24 cellular contexts compared by ENCODE assay signal in the genomic region with DNA sequence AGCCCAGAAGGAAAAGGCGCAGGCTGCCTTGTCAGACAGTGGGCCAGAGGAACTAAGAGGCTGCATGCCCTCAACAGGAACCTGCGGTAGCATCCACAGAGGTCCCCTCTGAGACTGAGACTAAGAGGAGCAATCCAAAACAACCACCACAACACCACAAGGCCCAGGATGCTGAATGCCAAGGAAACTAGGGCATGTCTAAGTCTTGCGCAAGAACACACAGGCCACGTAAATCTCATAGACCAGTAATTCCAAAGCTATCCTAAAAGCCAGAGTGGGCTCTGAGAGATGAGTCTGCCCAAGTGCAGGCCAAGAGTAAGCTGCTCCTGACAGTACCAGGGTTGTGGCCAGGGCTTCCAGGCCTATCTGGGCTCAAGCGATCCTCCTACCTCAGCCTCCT. TPM values are rescaled to one million over a fixed set of nuclear protein-coding genes. Genes with fewer than 3 reads are reported as not detected.
DNase-seq lines count a peak whose midpoint lies in the region; ATAC-seq, FAIRE-seq and TF ChIP-seq lines count a peak whose summit lies in the region.
"Had no signal": no experiment of that assay in that cellular context is flagged by ENCODE, and none has a peak within 500 bp of the region (broad histone marks: within the 10 kb centered on the region; RNA-seq: fewer than 3 reads in every experiment).

No MANE protein-coding gene starts in this region.

- no TSS peak for BruUV-seq in PC-9 (replicated peaks; lab: Mats Ljungman, UMichigan)

- H3K27me3 Mint-ChIP-seq in neural progenitor cell (ENCODE audit: insufficient read depth, low read depth), result no peaks in the 10 kb centered on the region
- H3K27me3 Mint-ChIP-seq: activated naive CD8-positive, alpha-beta T cell treated with anti-CD3 and anti-CD28 coated beads for 36 hours had no signal

- H3K9me3 ChIP-seq in neural progenitor cell (ENCODE audit: low read depth) (no peaks in the 10 kb centered on the region), PC-9 (ENCODE audit: insufficient read depth, low read depth) (no peaks in the 10 kb centered on the region)
- H3K9me3 ChIP-seq: BE2C, suprapubic skin had no signal

- H3K36me3 ChIP-seq in bronchial epithelial cell (ENCODE audit: control insufficient read depth, insufficient read depth, low read length), result peaks cover 7% of the 10 kb centered on the region
- no peaks in the 10 kb centered on the region for H3K36me3 ChIP-seq in neural progenitor cell
- H3K36me3 ChIP-seq in PC-9 (ENCODE audit: low read depth), result no peaks in the 10 kb centered on the region
- H3K36me3 ChIP-seq: BE2C had no signal

- no peaks in the 10 kb centered on the region for H3K9me3 Mint-ChIP-seq in neural progenitor cell
- H3K9me3 Mint-ChIP-seq: activated naive CD8-positive, alpha-beta T cell treated with anti-CD3 and anti-CD28 coated beads for 36 hours; natural killer cell had no signal

- H3K4me3 ChIP-seq in bronchial epithelial cell (ENCODE audit: low read depth, low read length) (no peak overlapping the region), neural progenitor cell (no peak overlapping the region), PC-9 (no peak overlapping the region)
- H3K4me3 ChIP-seq: hepatocyte, suprapubic skin had no signal

- POLR2A ChIA-PET in GM10248 (lab: Yijun Ruan, JAX) (no interaction called here), PC-9 (lab: Charles Lee; ENCODE audit: unreplicated experiment) (no interaction called here)

- no peak overlapping the region for H3K4me3 Mint-ChIP-seq in neural progenitor cell
- H3K4me3 Mint-ChIP-seq: activated naive CD8-positive, alpha-beta T cell treated with anti-CD3 and anti-CD28 coated beads for 36 hours; natural killer cell had no signal

- peak overlapping the region; percentile 66 for H3K27ac Mint-ChIP-seq in neural progenitor cell
- H3K27ac Mint-ChIP-seq: activated naive CD8-positive, alpha-beta T cell treated with anti-CD3 and anti-CD28 coated beads for 36 hours; natural killer cell had no signal

- H3K4me2 ChIP-seq in neural progenitor cell (no peak overlapping the region), PC-9 (no peak overlapping the region)
- H3K4me2 ChIP-seq: hepatocyte had no signal

- no peaks in the 10 kb centered on the region for H3K27me3 ChIP-seq in bronchial epithelial cell (ENCODE audit: control insufficient read depth, insufficient read depth, low read length)
- no peaks in the 10 kb centered on the region for H3K27me3 ChIP-seq in neural progenitor cell
- no peaks in the 10 kb centered on the region for H3K27me3 ChIP-seq in PC-9 (ENCODE audit: insufficient read depth, low read depth)
- H3K27me3 ChIP-seq: BE2C, hepatocyte, suprapubic skin had no signal

- H3K4me1 ChIP-seq in neural progenitor cell (no peaks in the 10 kb centered on the region), PC-9 (replicated peaks; ENCODE audit: insufficient read depth) (no peaks in the 10 kb centered on the region)

- H3K27ac ChIP-seq in neural progenitor cell (no peak overlapping the region), PC-9 (no peak overlapping the region)
- H3K27ac ChIP-seq: hepatocyte, suprapubic skin had no signal

- no peaks in the 10 kb centered on the region for H3K4me1 Mint-ChIP-seq in neural progenitor cell
- H3K4me1 Mint-ChIP-seq: activated naive CD8-positive, alpha-beta T cell treated with anti-CD3 and anti-CD28 coated beads for 36 hours had no signal

- intact Hi-C loops in PC-9 (cut with micrococcal nuclease; ENCODE audit: unreplicated experiment), result no loop called here

- H4K20me1 ChIP-seq in neural progenitor cell (ENCODE audit: low read depth) (no peaks in the 10 kb centered on the region), PC-9 (ENCODE audit: insufficient read depth) (no peaks in the 10 kb centered on the region)

- TF ChIP-seq CTCF in bronchial epithelial cell (IDR thresholded peaks at IDR 0.05; ENCODE audit: insufficient read depth, low read length, severe bottlenecking) (no peak), neural progenitor cell (IDR thresholded peaks at IDR 0.05) (no peak), GM10248 (IDR thresholded peaks at IDR 0.05; ENCODE audit: control extremely low read depth, extremely low read depth, low read depth, missing control alignments) (no peak), PC-9 (conservative IDR thresholded peaks at IDR 0.05) (no peak)

- ATAC-seq in GM19023 (IDR thresholded peaks at IDR 0.05; ENCODE audit: unreplicated experiment), result no peak
- ATAC-seq: esophagus mucosa, natural killer cell had no signal

- no peaks in the 10 kb centered on the region for H3F3A ChIP-seq in neural progenitor cell (ENCODE audit: low read depth)
- H3F3A ChIP-seq in PC-9 (ENCODE audit: insufficient read depth, low read depth), result no peaks in the 10 kb centered on the region

- H3K79me2 ChIP-seq in neural progenitor cell (ENCODE audit: low read depth), result no peaks in the 10 kb centered on the region
- no peaks in the 10 kb centered on the region for H3K79me2 ChIP-seq in PC-9 (ENCODE audit: low read depth)
- H3K79me2 ChIP-seq: hepatocyte had no signal

- DNase-seq in EH (ENCODE audit: low read depth) (peak; percentile 65), LHCN-M2 (ENCODE audit: low read depth) (peak; percentile 38), bronchial epithelial cell (ENCODE audit: low read depth) (no peak), neural progenitor cell (ENCODE audit: low spot score) (no peak), GM10248 (ENCODE audit: extremely low spot score) (no peak), PC-9 (no peak)
- no peak for DNase-seq in stimulated activated CD8-positive, alpha-beta memory T cell treated with anti-CD3 and anti-CD28 coated beads, Interleukin-4, amount 100 ng/mL, for 48 hours
- DNase-seq: activated naive CD8-positive, alpha-beta T cell treated with anti-CD3 and anti-CD28 coated beads for 36 hours; BE2C; caudate nucleus; mesendoderm; natural killer cell; NCI-H1048; NCI-H2081; NCI-H524; Right ventricle myocardium superior; T-helper 2 cell had no signal

- H2AFZ ChIP-seq in neural progenitor cell (replicated peaks) (no peak overlapping the region), PC-9 (no peak overlapping the region)
- H2AFZ ChIP-seq: hepatocyte had no signal

- H3K36me3 Mint-ChIP-seq in neural progenitor cell, result no peaks in the 10 kb centered on the region
- H3K36me3 Mint-ChIP-seq: natural killer cell had no signal

- H3K9me2 ChIP-seq in PC-9 (ENCODE audit: insufficient read depth), result no peaks in the 10 kb centered on the region

- FAIRE-seq in bronchial epithelial cell (lab: Jason Lieb, UNC), result peak; percentile 79
- FAIRE-seq: D721Med, G401.6, kidney had no signal

- CTCF ChIA-PET in GM10248 (lab: Yijun Ruan, JAX), result interaction anchor here (2.0 kb wide), 1 partner anchor 8 kb away, joined by 6 read pairs; no protein-coding TSS in a partner anchor
- CTCF ChIA-PET in PC-9 (lab: Charles Lee), result no interaction called here

- H3K9ac ChIP-seq in neural progenitor cell, result no peak overlapping the region

RNA-seq across cellular contexts. Expression of a gene that starts 12.9 kb away (rescaled TPM):
- total RNA-seq in LHCN-M2 (2014; rRNA removed) (16.8 and 20.5 TPM in 2 replicates), bronchial epithelial cell (9.1 and 15.8 TPM in 2 replicates), neural progenitor cell (ENCODE audit: low replicate concordance) (1.9 and 4.5 TPM in 2 replicates), PC-9 (2021) (4.8 and 5.5 TPM in 2 replicates)
- 10.1 TPM for polyA plus RNA-seq in LHCN-M2 (2012)

RNA-seq across cellular contexts. Expression of a gene that starts 13.0 kb away (rescaled TPM):
- total RNA-seq in LHCN-M2 (2014; rRNA removed), result 0.26 TPM in 1 of 2 replicates, not detected in the other
- polyA plus RNA-seq in LHCN-M2 (2012), result 0.09 TPM
- total RNA-seq in bronchial epithelial cell, result 20.4 and 33.7 TPM in 2 replicates
- total RNA-seq in neural progenitor cell (ENCODE audit: low replicate concordance), result 0.32 and 1.8 TPM in 2 replicates
- 84.3 and 98.3 TPM in 2 replicates for total RNA-seq in PC-9 (2021)

RNA-seq across cellular contexts. Expression of a gene that starts 23.3 kb away (rescaled TPM):
- total RNA-seq in LHCN-M2 (2014; rRNA removed) (41.3 and 43.9 TPM in 2 replicates), bronchial epithelial cell (35.5 and 42.2 TPM in 2 replicates), neural progenitor cell (ENCODE audit: low replicate concordance) (126 and 170 TPM in 2 replicates), PC-9 (2021) (70.2 and 72.0 TPM in 2 replicates)
- polyA plus RNA-seq in LHCN-M2 (2012), result 18.9 TPM

RNA-seq across cellular contexts. Expression of a gene that starts 47.0 kb away (rescaled TPM):
- total RNA-seq in LHCN-M2 (2014; rRNA removed) (0.06 TPM in 1 of 2 replicates, not detected in the other), bronchial epithelial cell (0.13 and 0.26 TPM in 2 replicates), neural progenitor cell (ENCODE audit: low replicate concordance) (10.8 and 12.1 TPM in 2 replicates), PC-9 (2021) (not detected in 2 replicates)
- not detected for polyA plus RNA-seq in LHCN-M2 (2012)
- total RNA-seq: esophagus mucosa, natural killer cell, Right ventricle myocardium superior had no signal

Comparison
In these comparisons a context has a peak if more than half of its experiments do, and no peak if none do; other contexts are left out.
1. DNase-seq: peak in EH (single experiment) and LHCN-M2 (single experiment); none in bronchial epithelial cell (single experiment), neural progenitor cell (single experiment), GM10248 (single experiment), stimulated activated CD8-positive, alpha-beta memory T cell treated with anti-CD3 and anti-CD28 coated beads, Interleukin-4, amount 100 ng/mL, for 48 hours (single experiment) and PC-9 (0 of 2).